ENCODE assay signal across 33 cellular contexts in genomic region chr11:80085563-80085962, GRCh38.
"Had no signal": no experiment of that assay in that cellular context is flagged by ENCODE, and none has a peak within 500 bp of the region (broad histone marks: within the 10 kb centered on the region; RNA-seq: fewer than 3 reads in every experiment).

No MANE protein-coding gene starts in this region.

- H3K27ac ChIP-seq: brain microvascular endothelial cell, coronary artery, heart left ventricle had no signal

- H3K27me3 Mint-ChIP-seq: activated CD4-positive, alpha-beta memory T cell treated with anti-CD3 and anti-CD28 coated beads for 36 hours; activated CD4-positive, alpha-beta T cell treated with anti-CD3 and anti-CD28 coated beads for 36 hours; activated CD4-positive, alpha-beta T cell treated with anti-CD3 and anti-CD28 coated beads, Interleukin-2, amount 10 ng/mL, durations not matched to agents 24 days and 14 days; activated naive CD8-positive, alpha-beta T cell; activated T-helper 17 cell treated with anti-CD3 and anti-CD28 coated beads, Interleukin-2, amount 50 U/mL, for 72 hours; central memory CD8-positive, alpha-beta T cell; dendritic cell treated with granulocyte-macrophage colony-stimulating factor and Interleukin-4, amounts not matched to agents 40 ng/mL and 50 ng/mL, for 4 days; T-helper 17 cell had no signal

- H3K27ac Mint-ChIP-seq: activated CD4-positive, alpha-beta memory T cell treated with anti-CD3 and anti-CD28 coated beads for 36 hours; activated CD4-positive, alpha-beta T cell treated with anti-CD3 and anti-CD28 coated beads for 36 hours; activated CD4-positive, alpha-beta T cell treated with anti-CD3 and anti-CD28 coated beads, Interleukin-2, amount 10 ng/mL, durations not matched to agents 24 days and 14 days; activated naive CD8-positive, alpha-beta T cell; activated T-helper 17 cell treated with anti-CD3 and anti-CD28 coated beads, Interleukin-2, amount 50 U/mL, for 72 hours; dendritic cell treated with granulocyte-macrophage colony-stimulating factor and Interleukin-4, amounts not matched to agents 40 ng/mL and 50 ng/mL, for 4 days; endodermal cell; T-helper 17 cell; T-helper 2 cell treated with Interferon-gamma antibody and Interleukin-4, amounts not matched to agents 5 μg/mL and 100 μg/mL, for 36 hours had no signal

- H3K4me3 Mint-ChIP-seq: activated CD4-positive, alpha-beta memory T cell treated with anti-CD3 and anti-CD28 coated beads for 36 hours; activated CD4-positive, alpha-beta T cell treated with anti-CD3 and anti-CD28 coated beads for 36 hours; activated CD4-positive, alpha-beta T cell treated with anti-CD3 and anti-CD28 coated beads, Interleukin-2, amount 10 ng/mL, durations not matched to agents 24 days and 14 days; activated naive CD8-positive, alpha-beta T cell; activated T-cell treated with anti-CD3 and anti-CD28 coated beads, Interleukin-2, amount 50 U/mL, for 4 hours; activated T-helper 17 cell treated with anti-CD3 and anti-CD28 coated beads, Interleukin-2, amount 50 U/mL, for 72 hours; central memory CD8-positive, alpha-beta T cell; dendritic cell treated with granulocyte-macrophage colony-stimulating factor and Interleukin-4, amounts not matched to agents 40 ng/mL and 50 ng/mL, for 4 days; endodermal cell; T-helper 17 cell; T-helper 2 cell treated with Interferon-gamma antibody and Interleukin-4, amounts not matched to agents 5 μg/mL and 100 μg/mL, for 36 hours had no signal

- H3K36me3 Mint-ChIP-seq: activated CD4-positive, alpha-beta memory T cell treated with anti-CD3 and anti-CD28 coated beads for 36 hours; activated naive CD8-positive, alpha-beta T cell had no signal

- H3K27me3 ChIP-seq: brain microvascular endothelial cell, heart left ventricle had no signal

- ATAC-seq: activated CD4-positive, alpha-beta T cell treated with anti-CD3 and anti-CD28 coated beads for 36 hours; activated T-cell treated with anti-CD3 and anti-CD28 coated beads, Interleukin-2, amount 50 U/mL, for 4 hours; activated T-helper 17 cell treated with anti-CD3 and anti-CD28 coated beads, Interleukin-2, amount 50 U/mL, for 72 hours; esophagus mucosa; heart left ventricle; T-helper 17 cell had no signal

- FAIRE-seq: astrocyte, bronchial epithelial cell, frontal cortex had no signal

- H3K36me3 ChIP-seq: brain microvascular endothelial cell, heart left ventricle had no signal

- H3K4me1 ChIP-seq: heart left ventricle had no signal

- DNase-seq: activated CD4-positive, alpha-beta memory T cell treated with anti-CD3 and anti-CD28 coated beads for 36 hours; activated CD4-positive, alpha-beta T cell treated with anti-CD3 and anti-CD28 coated beads for 36 hours; activated CD4-positive, alpha-beta T cell treated with anti-CD3 and anti-CD28 coated beads, Interleukin-2, amount 10 ng/mL, durations not matched to agents 24 days and 14 days; activated CD4-positive, CD25-positive, alpha-beta regulatory T cell; activated CD4-positive, CD25-positive, alpha-beta regulatory T cell treated with anti-CD3 and anti-CD28 coated beads, Interleukin-2, amount 50 U/mL, for 72 hours; activated CD8-positive, alpha-beta memory T cell treated with anti-CD3 and anti-CD28 coated beads, Interleukin-2, amount 50 U/mL, for 48 hours; activated effector memory CD4-positive, alpha-beta T cell treated with Interleukin-2 at 50 U/mL for 16 hours; activated gamma-delta T cell treated with Interleukin-2 at 50 U/mL for 16 hours; activated naive CD4-positive, alpha-beta T cell treated with anti-CD3 and anti-CD28 coated beads, Interleukin-2, amount 50 U/mL, for 16 hours; activated naive CD4-positive, alpha-beta T cell treated with Interleukin-2 at 50 U/mL for 16 hours; activated T-cell treated with anti-CD3 and anti-CD28 coated beads for 4 hours; activated T-cell treated with anti-CD3 and anti-CD28 coated beads, Interleukin-2, amount 50 U/mL, for 4 hours; amniotic stem cell; anterior cingulate cortex; brain microvascular endothelial cell; effector memory CD4-positive, alpha-beta T cell; endodermal cell; foreskin fibroblast; heart left ventricle; T-helper 1 cell; T-helper 17 cell; T1000 had no signal

- H3K4me3 ChIP-seq: coronary artery, dorsolateral prefrontal cortex, heart left ventricle had no signal

- H3K9me3 Mint-ChIP-seq: activated T-cell treated with anti-CD3 and anti-CD28 coated beads, Interleukin-2, amount 50 U/mL, for 4 hours; endodermal cell; T-helper 2 cell treated with Interferon-gamma antibody and Interleukin-4, amounts not matched to agents 5 μg/mL and 100 μg/mL, for 36 hours had no signal

- H3K4me1 Mint-ChIP-seq: activated CD4-positive, alpha-beta T cell treated with anti-CD3 and anti-CD28 coated beads for 36 hours; activated CD4-positive, alpha-beta T cell treated with anti-CD3 and anti-CD28 coated beads, Interleukin-2, amount 10 ng/mL, durations not matched to agents 24 days and 14 days; activated T-helper 17 cell treated with anti-CD3 and anti-CD28 coated beads, Interleukin-2, amount 50 U/mL, for 72 hours; central memory CD8-positive, alpha-beta T cell; T-helper 17 cell had no signal
